ENCODE assay signal across 8 cellular contexts in the genomic region with DNA sequence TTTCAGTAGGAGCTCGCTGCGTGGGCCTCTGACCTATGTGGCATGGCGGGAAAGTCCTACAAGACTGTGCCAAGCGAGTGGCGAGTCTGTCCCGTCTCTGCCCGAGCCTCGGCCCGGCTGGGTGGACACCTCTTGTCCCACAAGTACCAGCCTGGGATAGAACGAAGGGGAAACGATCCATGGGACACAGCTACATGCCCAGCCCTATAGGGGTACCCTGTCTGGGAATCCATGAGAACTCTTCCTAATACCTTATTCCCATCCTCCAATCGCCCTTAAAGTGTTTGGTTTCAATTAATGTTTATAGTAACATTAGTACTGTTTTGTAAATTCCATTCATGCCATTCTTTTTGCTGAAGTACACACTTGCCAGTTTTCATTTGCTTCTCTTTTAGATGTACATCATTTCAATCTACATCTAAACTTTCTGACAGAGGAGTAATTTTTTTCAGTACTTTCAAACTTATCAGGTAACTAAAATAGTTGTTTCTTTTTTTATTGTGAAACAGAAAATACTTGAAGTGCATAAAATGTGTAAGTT. TPM values are rescaled to one million over a fixed set of nuclear protein-coding genes. Genes with fewer than 3 reads are reported as not detected.
DNase-seq lines count a peak whose midpoint lies in the region; ATAC-seq and TF ChIP-seq lines count a peak whose summit lies in the region.
"Had no signal": no experiment of that assay in that cellular context is flagged by ENCODE, and none has a peak within 500 bp of the region (broad histone marks: within the 10 kb centered on the region; RNA-seq: fewer than 3 reads in every experiment).

No MANE protein-coding gene starts in this region.

- no peaks in the 10 kb centered on the region for H3F3A ChIP-seq in SU-DHL-6 (ENCODE audit: insufficient read depth)

- H3K27ac Mint-ChIP-seq in HFFc6 = no peak overlapping the region

- no peaks in the 10 kb centered on the region for H4K20me1 ChIP-seq in SU-DHL-6 (ENCODE audit: low read depth, low read length)

- H3K36me3 Mint-ChIP-seq in HFFc6 (ENCODE audit: low read depth) = peaks cover 62% of the 10 kb centered on the region

- H3K36me3 ChIP-seq in H7 (replicated peaks; ENCODE audit: control insufficient read depth, insufficient read depth, low read length) (peaks cover 1% of the 10 kb centered on the region; the same call in 1 of the 2 replicates), SU-DHL-6 (ENCODE audit: low read length) (peaks cover 9% of the 10 kb centered on the region), stomach smooth muscle (ENCODE audit: control insufficient read depth in 2 of 2, insufficient read depth in 2 of 2, low read length in 2 of 2) (peaks cover under 1 to 4% of the 10 kb centered on the region in 2 donors)

- H3K4me3 Mint-ChIP-seq in HFFc6 = no peak overlapping the region

- DNase-seq in H7 = no peak
- DNase-seq in HFFc6 = no peak
- DNase-seq in cerebellum (ENCODE audit: low spot score) = no peak

- peak overlapping the region; percentile 64 for H3K9ac ChIP-seq in SU-DHL-6 (ENCODE audit: low read length)
- peak overlapping the region; percentile 93 to 95 for H3K9ac ChIP-seq in stomach smooth muscle (ENCODE audit: low read length in 2 of 2)

- TF ChIP-seq CTCF in SU-DHL-6 (IDR thresholded peaks at IDR 0.05; ENCODE audit: insufficient read depth, low read length, poor library complexity, severe bottlenecking) (no peak), HFFc6 (IDR thresholded peaks at IDR 0.05) (no peak)

- no peak overlapping the region for H3K27ac ChIP-seq in SU-DHL-6 (ENCODE audit: low read depth, low read length)
- peak overlapping the region; percentile 76 for H3K27ac ChIP-seq in stomach smooth muscle (ENCODE audit: low read length)

- peak overlapping the region; percentile 86 for H2AFZ ChIP-seq in SU-DHL-6 (ENCODE audit: low read depth, low read length, severe bottlenecking)

- H3K4me1 Mint-ChIP-seq in HFFc6 (ENCODE audit: low read depth) = peaks cover 9% of the 10 kb centered on the region

- no peaks in the 10 kb centered on the region; the same call in 1 of the 2 replicates for H3K79me2 ChIP-seq in SU-DHL-6 (ENCODE audit: insufficient read depth, low read length)

- peak overlapping the region; percentile 66 for H3K4me2 ChIP-seq in SU-DHL-6 (ENCODE audit: low read depth, low read length, poor library complexity, severe bottlenecking)

- no peaks in the 10 kb centered on the region for H3K27me3 Mint-ChIP-seq in HFFc6 (ENCODE audit: insufficient read depth)

- ATAC-seq in HG03135 (IDR thresholded peaks at IDR 0.05; ENCODE audit: unreplicated experiment) = no peak
- ATAC-seq: HCT116 had no signal

- H3K27me3 ChIP-seq in H7 (ENCODE audit: control insufficient read depth, insufficient read depth, low read length) (no peaks in the 10 kb centered on the region), SU-DHL-6 (ENCODE audit: low read length) (no peaks in the 10 kb centered on the region), stomach smooth muscle (ENCODE audit: control insufficient read depth in 1 of 2, insufficient read depth in 2 of 2, low read length in 2 of 2) (no peaks in the 10 kb centered on the region)

- H3K9me3 ChIP-seq in SU-DHL-6 (ENCODE audit: insufficient read depth, low read length) (0 out of 2 replicates have a peak, but pooled peaks cover 6% of the 10 kb centered on the region), stomach smooth muscle (ENCODE audit: control insufficient read depth in 2 of 2, low read length in 2 of 2) (peaks cover 3 to 9% of the 10 kb centered on the region in 2 donors)

- peaks cover 31% of the 10 kb centered on the region for H3K9me3 Mint-ChIP-seq in HFFc6

- peak overlapping the region; percentile 73 for H3K4me3 ChIP-seq in H7 (ENCODE audit: insufficient read depth, low read depth, low read length)
- H3K4me3 ChIP-seq in SU-DHL-6 (ENCODE audit: insufficient read depth, low read length, poor library complexity, severe bottlenecking) = peak overlapping the region; percentile 73
- H3K4me3 ChIP-seq in iPS-11a (ENCODE audit: low read depth, low read length) = peak overlapping the region; percentile 70
- H3K4me3 ChIP-seq in stomach smooth muscle (ENCODE audit: low read length in 2 of 2) = peak overlapping the region; percentile 85 to 98

- H3K9me2 ChIP-seq in SU-DHL-6 (replicated peaks; ENCODE audit: insufficient read depth, low read length) = no peaks in the 10 kb centered on the region

- peaks cover 9% of the 10 kb centered on the region for H3K4me1 ChIP-seq in stomach smooth muscle (ENCODE audit: control insufficient read depth, insufficient read depth, low read length)

RNA-seq across cellular contexts. Expression of a gene that starts 0.7 kb away (rescaled TPM):
- total RNA-seq in H7 (2014; rRNA removed; shearing (Covaris generic)) = 1.8 and 3.0 TPM in 2 replicates
- total RNA-seq in HFFc6 (2021; fragmentation: NEBNext Ultra II Directional; extraction: Animal tissue kit (Norgen Biotek cat#: 25700)) = 1 to 10 TPM; 2.5 to 3.8 (median 3.0) TPM
- total RNA-seq in cerebellum = 16.0 TPM

RNA-seq across cellular contexts. Expression of a gene that starts 11.8 kb away (rescaled TPM):
- 3.0 and 3.3 TPM in 2 replicates for total RNA-seq in H7 (2014; rRNA removed; shearing (Covaris generic))
- total RNA-seq in HFFc6 (2021; fragmentation: NEBNext Ultra II Directional; extraction: Animal tissue kit (Norgen Biotek cat#: 25700)) = 1 to 10 TPM; 1.3 to 2.5 (median 1.8) TPM
- 19.2 TPM for total RNA-seq in cerebellum
